In genomic region chr6:137975058-137975940, GRCh38 we compare ENCODE assay signal across 8 cellular contexts.
DNase-seq lines count a peak whose midpoint lies in the region; ATAC-seq and TF ChIP-seq lines count a peak whose summit lies in the region.

No MANE protein-coding gene starts in this region.

- no peaks in the 10 kb centered on the region for H3K27me3 ChIP-seq in HL-60 (ENCODE audit: insufficient read depth, poor library complexity, severe bottlenecking)
- no peaks in the 10 kb centered on the region for H3K27me3 ChIP-seq in lung (ENCODE audit: control insufficient read depth, insufficient read depth)

- peak; percentile 83 for ATAC-seq in activated CD8-positive, alpha-beta memory T cell treated with anti-CD3 and anti-CD28 coated beads, Interleukin-2, amount 10 ng/mL, durations not matched to agents 7 days and 5 days
- ATAC-seq in lung (ENCODE audit: insufficient read depth, low FRiP score), result no peak

- CTCF ChIA-PET in activated CD8-positive, alpha-beta memory T cell treated with anti-CD3 and anti-CD28 coated beads, Interleukin-2, amount 10 ng/mL, durations not matched to agents 7 days and 5 days (lab: Charles Lee), result interaction anchor here (0.6 to 9.3 kb wide), 28 partner anchors 9 to 282 kb away, joined by 3 to 75 read pairs (median 8); partner anchors contain the start of gene TNFAIP3

- H3K4me1 Mint-ChIP-seq in activated CD8-positive, alpha-beta memory T cell treated with anti-CD3 and anti-CD28 coated beads, Interleukin-2, amount 10 ng/mL, durations not matched to agents 7 days and 5 days, result peaks cover 58% of the 10 kb centered on the region
- H3K4me1 Mint-ChIP-seq in activated T-helper 2 cell treated with anti-CD3 and anti-CD28 coated beads, Interferon-gamma antibody, Interleukin-2, Interleukin-4, amounts not matched to agents 10 μg/mL and 5 μg/mL and 100 μg/mL, durations not matched to agents 14 hours and 24 hours and 36 hours (ENCODE audit: low read depth), result peaks cover 58% of the 10 kb centered on the region

- H3K27ac Mint-ChIP-seq in activated CD8-positive, alpha-beta memory T cell treated with anti-CD3 and anti-CD28 coated beads, Interleukin-2, amount 10 ng/mL, durations not matched to agents 7 days and 5 days, result peak overlapping the region; percentile 91
- peak overlapping the region; percentile 93 for H3K27ac Mint-ChIP-seq in activated T-helper 2 cell treated with anti-CD3 and anti-CD28 coated beads, Interferon-gamma antibody, Interleukin-2, Interleukin-4, amounts not matched to agents 10 μg/mL and 5 μg/mL and 100 μg/mL, durations not matched to agents 14 hours and 24 hours and 36 hours

- peak; percentile 60 for DNase-seq in activated CD8-positive, alpha-beta memory T cell treated with anti-CD3 and anti-CD28 coated beads, Interleukin-2, amount 10 ng/mL, durations not matched to agents 7 days and 5 days
- no peak for DNase-seq in activated CD8-positive, alpha-beta memory T cell treated with anti-CD3 and anti-CD28 coated beads, Interleukin-2, amount 50 U/mL, for 48 hours
- DNase-seq in HL-60 (ENCODE audit: low read depth in 1 of 2, low spot score in 1 of 2) (peak; percentile 52 to 61), lung (ENCODE audit: low spot score) (no peak), epidermal melanocyte (ENCODE audit: insufficient read length, low spot score) (no peak), posterior cingulate gyrus (no peak)
- peak; percentile 26 for DNase-seq in activated T-helper 2 cell treated with anti-CD3 and anti-CD28 coated beads, Interferon-gamma antibody, Interleukin-2, Interleukin-4, amounts not matched to agents 10 μg/mL and 5 μg/mL and 100 μg/mL, durations not matched to agents 14 hours and 24 hours and 36 hours (ENCODE audit: low spot score)
- no peak for DNase-seq in stimulated activated CD8-positive, alpha-beta memory T cell treated with anti-CD3 and anti-CD28 coated beads, Interleukin-4, amount 100 ng/mL, for 48 hours

- intact Hi-C loops in activated T-helper 2 cell treated with anti-CD3 and anti-CD28 coated beads, Interferon-gamma antibody, Interleukin-2, Interleukin-4, amounts not matched to agents 10 μg/mL and 5 μg/mL and 100 μg/mL, durations not matched to agents 14 hours and 24 hours and 36 hours (cut with micrococcal nuclease), result loop anchor here (1.0 to 10.0 kb wide), 8 partner anchors 30 to 760 kb away; partner anchors contain the start of gene IFNGR1
- intact Hi-C loops in posterior cingulate gyrus (cut with DNase I), result no loop called here

- H3K27me3 Mint-ChIP-seq in activated CD8-positive, alpha-beta memory T cell treated with anti-CD3 and anti-CD28 coated beads, Interleukin-2, amount 10 ng/mL, durations not matched to agents 7 days and 5 days, result no peaks in the 10 kb centered on the region
- H3K27me3 Mint-ChIP-seq in activated T-helper 2 cell treated with anti-CD3 and anti-CD28 coated beads, Interferon-gamma antibody, Interleukin-2, Interleukin-4, amounts not matched to agents 10 μg/mL and 5 μg/mL and 100 μg/mL, durations not matched to agents 14 hours and 24 hours and 36 hours (ENCODE audit: low read depth), result no peaks in the 10 kb centered on the region

- WGBS in lung, 2 donors, result 38 to 44% methylated on average over 10 of the region's 10 CpGs

- H3K9me3 ChIP-seq in lung (ENCODE audit: control insufficient read depth in 2 of 2, insufficient read depth in 1 of 2, low read length in 1 of 2), result no peaks in the 10 kb centered on the region

- peaks cover 0 to 1% of the 10 kb centered on the region in 2 donors for H3K4me1 ChIP-seq in lung (ENCODE audit: control insufficient read depth in 2 of 2, insufficient read depth in 2 of 2, low read length in 2 of 2)

- no peak for TF ChIP-seq CTCF in HL-60 (IDR thresholded peaks at IDR 0.05; ENCODE audit: insufficient read depth, low read length)
- TF ChIP-seq CTCF in lung (IDR thresholded peaks at IDR 0.05; ENCODE audit: control extremely low read depth, extremely low read depth), result peak; percentile 3

- H3K9me3 Mint-ChIP-seq in activated CD8-positive, alpha-beta memory T cell treated with anti-CD3 and anti-CD28 coated beads, Interleukin-2, amount 10 ng/mL, durations not matched to agents 7 days and 5 days (ENCODE audit: low read depth), result no peaks in the 10 kb centered on the region
- no peaks in the 10 kb centered on the region for H3K9me3 Mint-ChIP-seq in activated T-helper 2 cell treated with anti-CD3 and anti-CD28 coated beads, Interferon-gamma antibody, Interleukin-2, Interleukin-4, amounts not matched to agents 10 μg/mL and 5 μg/mL and 100 μg/mL, durations not matched to agents 14 hours and 24 hours and 36 hours

- H3K36me3 Mint-ChIP-seq in activated CD8-positive, alpha-beta memory T cell treated with anti-CD3 and anti-CD28 coated beads, Interleukin-2, amount 10 ng/mL, durations not matched to agents 7 days and 5 days, result peaks cover 7% of the 10 kb centered on the region
- no peaks in the 10 kb centered on the region for H3K36me3 Mint-ChIP-seq in activated T-helper 2 cell treated with anti-CD3 and anti-CD28 coated beads, Interferon-gamma antibody, Interleukin-2, Interleukin-4, amounts not matched to agents 10 μg/mL and 5 μg/mL and 100 μg/mL, durations not matched to agents 14 hours and 24 hours and 36 hours (ENCODE audit: low read depth)

- no peaks in the 10 kb centered on the region for H3K36me3 ChIP-seq in lung (ENCODE audit: control insufficient read depth in 2 of 2, insufficient read depth in 2 of 2, low read length in 2 of 2)

- H3K27ac ChIP-seq in HL-60 (replicated peaks) (peak overlapping the region; percentile 76), lung (ENCODE audit: low read depth in 1 of 2, low read length in 1 of 2) (peak overlapping the region in 1 of 2 donors; percentile 26)

- H3K4me3 ChIP-seq in HL-60 (replicated peaks; ENCODE audit: insufficient read depth, low read length), result no peak overlapping the region
- H3K4me3 ChIP-seq in lung, result no peak overlapping the region

- H3K4me3 Mint-ChIP-seq in activated CD8-positive, alpha-beta memory T cell treated with anti-CD3 and anti-CD28 coated beads, Interleukin-2, amount 10 ng/mL, durations not matched to agents 7 days and 5 days, result peak overlapping the region; percentile 69
- H3K4me3 Mint-ChIP-seq in activated T-helper 2 cell treated with anti-CD3 and anti-CD28 coated beads, Interferon-gamma antibody, Interleukin-2, Interleukin-4, amounts not matched to agents 10 μg/mL and 5 μg/mL and 100 μg/mL, durations not matched to agents 14 hours and 24 hours and 36 hours (ENCODE audit: low read depth), result peak overlapping the region; percentile 72

Comparison
In these comparisons a context has a peak if more than half of its experiments do, and no peak if none do; other contexts are left out.
1. DNase-seq: peak in activated CD8-positive, alpha-beta memory T cell treated with anti-CD3 and anti-CD28 coated beads, Interleukin-2, amount 10 ng/mL, durations not matched to agents 7 days and 5 days (single experiment), HL-60 (2 of 2) and activated T-helper 2 cell treated with anti-CD3 and anti-CD28 coated beads, Interferon-gamma antibody, Interleukin-2, Interleukin-4, amounts not matched to agents 10 μg/mL and 5 μg/mL and 100 μg/mL, durations not matched to agents 14 hours and 24 hours and 36 hours (single experiment); none in activated CD8-positive, alpha-beta memory T cell treated with anti-CD3 and anti-CD28 coated beads, Interleukin-2, amount 50 U/mL, for 48 hours (single experiment), lung (single experiment), stimulated activated CD8-positive, alpha-beta memory T cell treated with anti-CD3 and anti-CD28 coated beads, Interleukin-4, amount 100 ng/mL, for 48 hours (single experiment), epidermal melanocyte (single experiment) and posterior cingulate gyrus (0 of 10).